In the genomic region with DNA sequence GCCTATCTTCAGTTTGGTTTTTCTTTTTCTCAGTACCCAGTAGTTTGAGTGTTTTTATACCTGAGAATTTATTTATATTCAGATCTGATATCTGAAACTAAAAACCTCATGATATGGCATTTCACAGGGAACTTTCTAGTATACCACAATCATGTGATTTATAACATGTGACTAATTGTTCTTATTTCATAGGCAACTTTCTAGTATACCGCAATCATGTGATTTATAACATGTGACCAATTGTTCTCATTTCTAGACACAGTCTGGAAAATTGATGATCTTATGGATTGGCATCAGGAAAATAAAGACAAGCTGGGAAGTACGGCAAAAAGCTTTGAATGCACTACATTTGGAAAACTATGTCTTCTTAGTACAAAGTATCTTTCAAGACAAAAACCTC, we compare ENCODE assay signal across 21 cellular contexts. TPM values are rescaled to one million over a fixed set of nuclear protein-coding genes. Genes with fewer than 3 reads are reported as not detected.
DNase-seq lines count a peak whose midpoint lies in the region; ATAC-seq and TF ChIP-seq lines count a peak whose summit lies in the region.
"Had no signal": no experiment of that assay in that cellular context is flagged by ENCODE, and none has a peak within 500 bp of the region (broad histone marks: within the 10 kb centered on the region; RNA-seq: fewer than 3 reads in every experiment).

No MANE protein-coding gene starts in this region.

- POLR2A ChIA-PET in PC-9 (lab: Charles Lee; ENCODE audit: unreplicated experiment) = interaction anchor here (0.6 kb wide), 1 partner anchor 124 kb away, joined by 7 read pairs; no protein-coding TSS in a partner anchor

- no peaks in the 10 kb centered on the region for H3K27me3 Mint-ChIP-seq in activated naive CD4-positive, alpha-beta T cell treated with anti-CD3 and anti-CD28 coated beads, Interleukin-2, amount 10 ng/mL, durations not matched to agents 7 days and 5 days
- no peaks in the 10 kb centered on the region for H3K27me3 Mint-ChIP-seq in activated CD4-positive, alpha-beta T cell treated with anti-CD3 and anti-CD28 coated beads, Interleukin-2, amount 10 ng/mL, durations not matched to agents 24 days and 14 days

- TF ChIP-seq CTCF in PC-9 (conservative IDR thresholded peaks at IDR 0.05) (no peak), smooth muscle cell (IDR thresholded peaks at IDR 0.05; ENCODE audit: borderline replicate concordance, insufficient read depth, poor library complexity, severe bottlenecking) (no peak), body of pancreas (IDR thresholded peaks at IDR 0.05) (no peak)

- H3K9ac ChIP-seq in iPS-18a (ENCODE audit: low read length) = no peak overlapping the region
- no peak overlapping the region for H3K9ac ChIP-seq in smooth muscle cell (ENCODE audit: low read depth)

- H3K27me3 ChIP-seq in PC-9 (ENCODE audit: insufficient read depth, low read depth) (no peaks in the 10 kb centered on the region), iPS-18a (ENCODE audit: control insufficient read depth, insufficient read depth, low read length) (no peaks in the 10 kb centered on the region), smooth muscle cell (ENCODE audit: low read depth) (no peaks in the 10 kb centered on the region), body of pancreas (no peaks in the 10 kb centered on the region)

- H3K36me3 ChIP-seq in PC-9 (ENCODE audit: low read depth) (peaks cover 42% of the 10 kb centered on the region), iPS-18a (ENCODE audit: control insufficient read depth, low read depth, low read length) (peaks cover 34% of the 10 kb centered on the region), smooth muscle cell (ENCODE audit: low read depth) (peaks cover 50% of the 10 kb centered on the region), body of pancreas (replicated peaks in 1 of 2; ENCODE audit: insufficient read depth in 1 of 2, low read depth in 2 of 2) (peaks cover 21 to 23% of the 10 kb centered on the region in 2 donors)

- H3K27ac ChIP-seq in PC-9 (no peak overlapping the region), iPS-18a (ENCODE audit: low read length) (no peak overlapping the region), smooth muscle cell (ENCODE audit: low read depth) (no peak overlapping the region), body of pancreas (no peak overlapping the region)
- H3K27ac ChIP-seq: 22Rv1, SK-N-MC had no signal

- no peak overlapping the region for H3K4me3 Mint-ChIP-seq in activated naive CD4-positive, alpha-beta T cell treated with anti-CD3 and anti-CD28 coated beads, Interleukin-2, amount 10 ng/mL, durations not matched to agents 7 days and 5 days
- no peak overlapping the region for H3K4me3 Mint-ChIP-seq in activated CD4-positive, alpha-beta T cell treated with anti-CD3 and anti-CD28 coated beads, Interleukin-2, amount 10 ng/mL, durations not matched to agents 24 days and 14 days

- H3F3A ChIP-seq in PC-9 (ENCODE audit: insufficient read depth, low read depth) (peaks cover 34% of the 10 kb centered on the region), smooth muscle cell (ENCODE audit: low read depth) (peaks cover 22% of the 10 kb centered on the region)

- no peaks in the 10 kb centered on the region for H3K4me1 Mint-ChIP-seq in activated naive CD4-positive, alpha-beta T cell treated with anti-CD3 and anti-CD28 coated beads, Interleukin-2, amount 10 ng/mL, durations not matched to agents 7 days and 5 days
- no peaks in the 10 kb centered on the region for H3K4me1 Mint-ChIP-seq in activated CD4-positive, alpha-beta T cell treated with anti-CD3 and anti-CD28 coated beads, Interleukin-2, amount 10 ng/mL, durations not matched to agents 24 days and 14 days

- no peak for TF ChIP-seq POLR2A in body of pancreas (IDR thresholded peaks at IDR 0.05)

- H3K4me1 ChIP-seq in PC-9 (replicated peaks; ENCODE audit: insufficient read depth) = no peaks in the 10 kb centered on the region
- H3K4me1 ChIP-seq in iPS-18a (ENCODE audit: control insufficient read depth, low read depth, low read length) = no peaks in the 10 kb centered on the region
- H3K4me1 ChIP-seq in smooth muscle cell (ENCODE audit: low read depth) = no peaks in the 10 kb centered on the region
- no peaks in the 10 kb centered on the region for H3K4me1 ChIP-seq in body of pancreas

- 37% methylated on average over 2 of the region's 2 CpGs for WGBS in smooth muscle cell (ENCODE audit: low lambda C conversion rate)
- 55 to 99% methylated on average over 2 of the region's 2 CpGs for WGBS in body of pancreas, 2 donors

- H3K4me3 ChIP-seq in PC-9 (peak overlapping the region; percentile 29; the same call in 1 of the 2 replicates), iPS-18a (ENCODE audit: low read length) (peak overlapping the region; percentile 7), smooth muscle cell (peak overlapping the region; percentile 1), body of pancreas (no peak overlapping the region)

- no TSS peak for BruUV-seq in PC-9 (replicated peaks; lab: Mats Ljungman, UMichigan)

- CTCF ChIA-PET in activated naive CD4-positive, alpha-beta T cell treated with anti-CD3 and anti-CD28 coated beads, Interleukin-2, amount 10 ng/mL, durations not matched to agents 7 days and 5 days (lab: Charles Lee) = interaction anchor here (0.8 kb wide), 1 partner anchor 246 kb away, joined by 3 read pairs; a partner anchor contains a TSS
- CTCF ChIA-PET in PC-9 (lab: Charles Lee) = no interaction called here

- no peak for DNase-seq in activated naive CD4-positive, alpha-beta T cell treated with anti-CD3 and anti-CD28 coated beads, Interleukin-2, amount 10 ng/mL, durations not matched to agents 7 days and 5 days
- DNase-seq in activated naive CD4-positive, alpha-beta T cell treated with anti-CD3 and anti-CD28 coated beads, Interleukin-2, amount 50 U/mL, for 16 hours = no peak
- DNase-seq in PC-9 (no peak), smooth muscle cell (lab: John Stamatoyannopoulos, UW; ENCODE audit: unreplicated experiment) (no peak), body of pancreas (no peak)
- DNase-seq in activated CD4-positive, alpha-beta T cell treated with anti-CD3 and anti-CD28 coated beads, Interleukin-2, amount 10 ng/mL, durations not matched to agents 24 days and 14 days = no peak
- DNase-seq: AML-193, EL, IMR-90, NCI-H187, NCI-H446 treated with DMSO at 0.1 percent for 48 hours, NCI-H526 treated with DMSO at 0.1 percent for 48 hours, PC-3, RPMI8226, SHP77 treated with DMSO at 0.1 percent for 48 hours had no signal

- H3K36me3 Mint-ChIP-seq in activated naive CD4-positive, alpha-beta T cell treated with anti-CD3 and anti-CD28 coated beads, Interleukin-2, amount 10 ng/mL, durations not matched to agents 7 days and 5 days = peaks cover 65% of the 10 kb centered on the region
- H3K36me3 Mint-ChIP-seq in activated CD4-positive, alpha-beta T cell treated with anti-CD3 and anti-CD28 coated beads, Interleukin-2, amount 10 ng/mL, durations not matched to agents 24 days and 14 days (ENCODE audit: low read depth) = peaks cover 71% of the 10 kb centered on the region

- H3K79me2 ChIP-seq in PC-9 (ENCODE audit: low read depth) (no peaks in the 10 kb centered on the region), smooth muscle cell (ENCODE audit: low read depth) (no peaks in the 10 kb centered on the region)

- ATAC-seq in body of pancreas (no peak), HG02870 (IDR thresholded peaks at IDR 0.05; ENCODE audit: unreplicated experiment) (no peak)
- ATAC-seq: PC-3 had no signal

- H3K27ac Mint-ChIP-seq in activated naive CD4-positive, alpha-beta T cell treated with anti-CD3 and anti-CD28 coated beads, Interleukin-2, amount 10 ng/mL, durations not matched to agents 7 days and 5 days = peak overlapping the region; percentile 11
- no peak overlapping the region for H3K27ac Mint-ChIP-seq in activated CD4-positive, alpha-beta T cell treated with anti-CD3 and anti-CD28 coated beads, Interleukin-2, amount 10 ng/mL, durations not matched to agents 24 days and 14 days

- H3K4me2 ChIP-seq in PC-9 (no peak overlapping the region), smooth muscle cell (no peak overlapping the region)

- H3K9me3 ChIP-seq in PC-9 (ENCODE audit: insufficient read depth, low read depth) = peaks cover 70% of the 10 kb centered on the region
- H3K9me3 ChIP-seq in iPS-18a (ENCODE audit: control insufficient read depth, low read depth, low read length) = peaks cover 66% of the 10 kb centered on the region
- H3K9me3 ChIP-seq in smooth muscle cell (replicated peaks; ENCODE audit: low read depth) = peaks cover 69% of the 10 kb centered on the region
- peaks cover 4 to 65% (median 30%) of the 10 kb centered on the region in 3 donors for H3K9me3 ChIP-seq in body of pancreas

- H4K20me1 ChIP-seq in PC-9 (ENCODE audit: insufficient read depth) (no peaks in the 10 kb centered on the region), smooth muscle cell (ENCODE audit: low read depth) (no peaks in the 10 kb centered on the region)

- intact Hi-C loops in PC-9 (cut with micrococcal nuclease; ENCODE audit: unreplicated experiment) (no loop called here), body of pancreas (cut with DNase I) (no loop called here)
- intact Hi-C loops in activated CD4-positive, alpha-beta T cell treated with anti-CD3 and anti-CD28 coated beads, Interleukin-2, amount 10 ng/mL, durations not matched to agents 24 days and 14 days (cut with micrococcal nuclease) = no loop called here

- peaks cover 69% of the 10 kb centered on the region for H3K9me3 Mint-ChIP-seq in activated naive CD4-positive, alpha-beta T cell treated with anti-CD3 and anti-CD28 coated beads, Interleukin-2, amount 10 ng/mL, durations not matched to agents 7 days and 5 days
- peaks cover 34% of the 10 kb centered on the region for H3K9me3 Mint-ChIP-seq in activated CD4-positive, alpha-beta T cell treated with anti-CD3 and anti-CD28 coated beads, Interleukin-2, amount 10 ng/mL, durations not matched to agents 24 days and 14 days

- H2AFZ ChIP-seq in PC-9 = no peak overlapping the region
- H2AFZ ChIP-seq in smooth muscle cell (ENCODE audit: low read depth) = no peak overlapping the region

- H3K9me2 ChIP-seq in PC-9 (ENCODE audit: insufficient read depth) = no peaks in the 10 kb centered on the region

RNA-seq across cellular contexts. Expression of a gene that starts 20.6 kb away (rescaled TPM):
- total RNA-seq in PC-9 (2021) (14.0 and 14.7 TPM in 2 replicates), smooth muscle cell (25.1 and 37.2 TPM in 2 replicates), body of pancreas (1 to 10 TPM; 3.6 to 8.3 TPM)
- polyA plus RNA-seq in smooth muscle cell = 9.4 and 9.8 TPM in 2 replicates
- 17.2 and 19.4 TPM in 2 replicates for total RNA-seq in activated CD4-positive, alpha-beta T cell treated with anti-CD3 and anti-CD28 coated beads, Interleukin-2, amount 10 ng/mL, durations not matched to agents 24 days and 14 days

RNA-seq across cellular contexts. Expression of a gene that starts 33.8 kb away (rescaled TPM):
- not detected in 2 replicates for total RNA-seq in PC-9 (2021)
- not detected in 2 replicates for total RNA-seq in smooth muscle cell
- not detected in 2 replicates for polyA plus RNA-seq in smooth muscle cell
- total RNA-seq in body of pancreas = not detected
- not detected in 2 replicates for total RNA-seq in activated CD4-positive, alpha-beta T cell treated with anti-CD3 and anti-CD28 coated beads, Interleukin-2, amount 10 ng/mL, durations not matched to agents 24 days and 14 days
- total RNA-seq: IMR-90, MCF 10A, PC-3 had no signal
- polyA plus RNA-seq: AG04450, IMR-90 had no signal

Comparison
In these comparisons a context has a peak if more than half of its experiments do, and no peak if none do; other contexts are left out.
1. H3K4me3 ChIP-seq: peak in PC-9 (single experiment), iPS-18a (single experiment) and smooth muscle cell (single experiment); none in body of pancreas (0 of 2).